ENCODE assay signal across 8 cellular contexts in the genomic region with DNA sequence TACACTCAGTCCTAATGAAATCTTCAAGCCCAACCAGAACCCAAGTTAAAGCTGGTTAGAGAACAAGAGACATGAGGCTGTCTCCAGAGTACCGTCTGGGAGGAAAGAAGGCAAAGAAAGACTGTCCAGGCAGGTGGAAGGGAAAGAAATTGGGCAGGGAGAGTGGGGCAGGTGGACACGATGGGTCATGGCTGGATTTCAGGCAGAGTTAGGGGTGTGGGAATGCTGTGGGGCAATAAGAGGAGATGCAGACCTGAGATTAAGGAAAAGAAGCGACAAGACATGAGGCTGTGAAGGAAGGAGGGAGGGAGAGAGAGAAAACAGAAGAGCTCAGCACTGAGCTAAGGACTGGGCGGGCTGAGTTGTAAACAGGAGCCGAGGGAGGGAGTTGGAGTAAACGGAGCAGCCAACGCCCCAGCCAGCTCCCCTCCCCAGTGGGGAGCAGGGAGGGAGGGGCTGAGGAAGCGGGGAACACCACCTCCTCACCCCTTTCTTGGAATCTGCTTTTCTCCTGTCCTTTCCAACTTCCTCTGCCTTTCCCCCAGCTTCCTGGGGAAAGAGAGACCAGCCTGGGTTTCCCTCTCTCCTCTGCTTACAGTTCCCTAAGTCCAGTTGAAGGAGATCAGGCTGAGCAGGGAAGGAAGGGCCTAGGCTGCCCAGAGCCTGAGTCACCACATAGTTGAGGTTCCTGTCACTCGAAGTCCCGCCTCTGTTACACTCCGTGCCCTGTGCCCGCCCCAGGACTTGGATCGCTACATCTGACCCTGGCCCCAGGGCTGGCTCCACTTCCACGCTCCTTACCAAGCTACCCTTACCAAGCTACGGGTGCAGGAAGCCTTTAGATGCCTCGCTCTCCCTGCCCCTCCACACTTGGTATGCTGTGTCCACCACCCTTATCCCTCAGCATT. TPM values are rescaled to one million over a fixed set of nuclear protein-coding genes. Genes with fewer than 3 reads are reported as not detected.
DNase-seq lines count a peak whose midpoint lies in the region; ATAC-seq, FAIRE-seq and TF ChIP-seq lines count a peak whose summit lies in the region.

No MANE protein-coding gene starts in this region.

- no peaks in the 10 kb centered on the region for H3K9me3 ChIP-seq in CD8-positive, alpha-beta T cell (ENCODE audit: low read length)
- H3K9me3 ChIP-seq in MG63 (no peaks in the 10 kb centered on the region), endothelial cell of umbilical vein (replicated peaks; ENCODE audit: control insufficient read depth, insufficient read depth, low read length) (no peaks in the 10 kb centered on the region), mucosa of rectum (ENCODE audit: control insufficient read depth in 2 of 2, low read length in 2 of 2) (no peaks in the 10 kb centered on the region)

- peaks cover 76% of the 10 kb centered on the region for H3K4me1 ChIP-seq in CD8-positive, alpha-beta T cell (ENCODE audit: insufficient read depth, low read length)
- H3K4me1 ChIP-seq in endothelial cell of umbilical vein (ENCODE audit: control insufficient read depth, extremely low read depth, insufficient read depth, low read length), result peaks cover 73% of the 10 kb centered on the region
- peaks cover 83% of the 10 kb centered on the region in 2 donors for H3K4me1 ChIP-seq in mucosa of rectum (ENCODE audit: control insufficient read depth in 2 of 2, insufficient read depth in 2 of 2, low read length in 2 of 2)

- intact Hi-C loops in CD8-positive, alpha-beta T cell (cut with DNase I, micrococcal nuclease), result loop anchor here in 1 of 2 experiments (10.0 kb wide), 1 partner anchor 1638 kb away; a partner anchor contains a TSS
- intact Hi-C loops in activated CD4-positive, alpha-beta T cell treated with anti-CD3 and anti-CD28 coated beads, Interleukin-2, amount 10 ng/mL, durations not matched to agents 24 days and 14 days (cut with micrococcal nuclease), result loop anchor here (2.0 to 10.0 kb wide), 2 partner anchors 48 to 728 kb away; a partner anchor contains a TSS
- intact Hi-C loops in endothelial cell of umbilical vein (cut with micrococcal nuclease), result loop anchor here (1.0 to 5.0 kb wide), 2 partner anchors 8 to 289 kb away; no protein-coding TSS in a partner anchor

- H3K27me3 Mint-ChIP-seq in CD8-positive, alpha-beta T cell (ENCODE audit: low read depth), result no peaks in the 10 kb centered on the region
- peaks cover 9% of the 10 kb centered on the region for H3K27me3 Mint-ChIP-seq in activated CD4-positive, alpha-beta T cell treated with anti-CD3 and anti-CD28 coated beads, Interleukin-2, amount 10 ng/mL, durations not matched to agents 24 days and 14 days

- FAIRE-seq in endothelial cell of umbilical vein (lab: Jason Lieb, UNC), result peak; percentile 99

- DNase-seq in CD8-positive, alpha-beta T cell, result peak in 6 of 7 experiments; percentile 48 to 76 (median 65)
- DNase-seq in MG63, result peak; percentile 95
- peak; percentile 91 for DNase-seq in activated CD4-positive, alpha-beta T cell treated with anti-CD3 and anti-CD28 coated beads, Interleukin-2, amount 10 ng/mL, durations not matched to agents 24 days and 14 days
- peak; percentile 95 for DNase-seq in endothelial cell of umbilical vein (ENCODE audit: low read depth, low spot score)
- peak; percentile 89 for DNase-seq in ureter (ENCODE audit: low spot score)
- DNase-seq in NCI-H2029 treated with DMSO at 0.1 percent for 48 hours (lab: John Stamatoyannopoulos, UW), result no peak

- dilution Hi-C loops in endothelial cell of umbilical vein (cut with MboI; ENCODE audit: extremely low pct_ligation_motif_present, low sequenced_read_pairs), result no loop called here

- H4K20me1 ChIP-seq in endothelial cell of umbilical vein (replicated peaks; ENCODE audit: control insufficient read depth, extremely low read depth, insufficient read depth, low read length), result no peaks in the 10 kb centered on the region

- TSS peak; percentile 69 for BruUV-seq in endothelial cell of umbilical vein (replicated peaks; lab: Mats Ljungman, UMichigan)

- H3K9ac ChIP-seq in endothelial cell of umbilical vein (replicated peaks; ENCODE audit: extremely low read depth, insufficient read depth, low read length) (peak overlapping the region; percentile 80), mucosa of rectum (ENCODE audit: low read depth in 1 of 2, low read length in 2 of 2) (peak overlapping the region; percentile 82 to 89)

- peak; percentile 14 for ATAC-seq in CD8-positive, alpha-beta T cell
- ATAC-seq in GM18511 (IDR thresholded peaks at IDR 0.05; ENCODE audit: unreplicated experiment), result no peak

- peak overlapping the region; percentile 59 for H3K4me2 ChIP-seq in endothelial cell of umbilical vein (ENCODE audit: insufficient read depth, low read length)

- CTCF ChIA-PET in CD8-positive, alpha-beta T cell (lab: Charles Lee), result interaction anchor here (0.6 to 12.7 kb wide), 7 partner anchors 11 to 161 kb away, joined by 3 to 265 read pairs (median 4); a partner anchor contains a TSS
- CTCF ChIA-PET in endothelial cell of umbilical vein (lab: Charles Lee), result interaction anchor here (0.5 to 15.7 kb wide), 9 partner anchors 10 to 207 kb away, joined by 3 to 376 read pairs (median 5); a partner anchor contains a TSS

- no peaks in the 10 kb centered on the region for H3K27me3 ChIP-seq in CD8-positive, alpha-beta T cell (ENCODE audit: insufficient read depth, low read length)
- H3K27me3 ChIP-seq in MG63 (no peaks in the 10 kb centered on the region), endothelial cell of umbilical vein (ENCODE audit: control insufficient read depth in 2 of 2, insufficient read depth in 2 of 2, low read length in 2 of 2) (no peaks in the 10 kb centered on the region), mucosa of rectum (ENCODE audit: control insufficient read depth in 2 of 2, insufficient read depth in 2 of 2, low read length in 2 of 2) (no peaks in the 10 kb centered on the region)

- peak; percentile 90 for TF ChIP-seq POLR2A in endothelial cell of umbilical vein (IDR thresholded peaks at IDR 0.05; ENCODE audit: low read depth, low read length)

- no peaks in the 10 kb centered on the region for H3K9me1 ChIP-seq in endothelial cell of umbilical vein (replicated peaks; ENCODE audit: control insufficient read depth, extremely low read depth, insufficient read depth, low read length)

- peaks cover 3% of the 10 kb centered on the region for H3K79me2 ChIP-seq in endothelial cell of umbilical vein (ENCODE audit: control insufficient read depth, insufficient read depth, low read length)

- H3K4me3 ChIP-seq in CD8-positive, alpha-beta T cell (ENCODE audit: low read depth, low read length), result peak overlapping the region; percentile 22
- H3K4me3 ChIP-seq in MG63 (peak overlapping the region; percentile 21), endothelial cell of umbilical vein (replicated peaks in 1 of 3; ENCODE audit: insufficient read depth in 1 of 3, low read depth in 1 of 3, low read length in 3 of 3) (peak overlapping the region in 2 of 3 experiments; percentile 4 to 5), mucosa of rectum (ENCODE audit: low read length in 2 of 2) (peak overlapping the region; percentile 49 to 63)

- H3K27ac ChIP-seq in CD8-positive, alpha-beta T cell (ENCODE audit: low read depth, low read length), result peak overlapping the region; percentile 86
- H3K27ac ChIP-seq in endothelial cell of umbilical vein (ENCODE audit: insufficient read depth, low read depth, low read length), result peak overlapping the region; percentile 91
- peak overlapping the region; percentile 96 to 98 for H3K27ac ChIP-seq in mucosa of rectum (ENCODE audit: low read depth in 2 of 2, low read length in 2 of 2)

- TF ChIP-seq CTCF in CD8-positive, alpha-beta T cell (IDR thresholded peaks at IDR 0.05), result no peak
- TF ChIP-seq CTCF in endothelial cell of umbilical vein (IDR thresholded peaks at IDR 0.05; ENCODE audit: extremely low read depth in 1 of 2, insufficient read depth in 1 of 2, low read depth in 1 of 2, low read length in 2 of 2), result no peak

- peak overlapping the region; percentile 17 for H2AFZ ChIP-seq in endothelial cell of umbilical vein (ENCODE audit: low read depth, low read length)

- peaks cover 2% of the 10 kb centered on the region for H3K36me3 Mint-ChIP-seq in CD8-positive, alpha-beta T cell
- H3K36me3 Mint-ChIP-seq in activated CD4-positive, alpha-beta T cell treated with anti-CD3 and anti-CD28 coated beads, Interleukin-2, amount 10 ng/mL, durations not matched to agents 24 days and 14 days (ENCODE audit: low read depth), result peaks cover 20% of the 10 kb centered on the region

- peaks cover 81% of the 10 kb centered on the region for H3K4me1 Mint-ChIP-seq in CD8-positive, alpha-beta T cell (ENCODE audit: low read depth)
- H3K4me1 Mint-ChIP-seq in activated CD4-positive, alpha-beta T cell treated with anti-CD3 and anti-CD28 coated beads, Interleukin-2, amount 10 ng/mL, durations not matched to agents 24 days and 14 days, result peaks cover 78% of the 10 kb centered on the region

- POLR2A ChIA-PET in CD8-positive, alpha-beta T cell (lab: Charles Lee), result interaction anchor here (0.6 to 10.0 kb wide), 11 partner anchors 8 to 302 kb away, joined by 3 to 89 read pairs (median 4); a partner anchor contains a TSS
- POLR2A ChIA-PET in endothelial cell of umbilical vein (lab: Charles Lee), result interaction anchor here (0.8 to 2.3 kb wide), 8 partner anchors 9 to 288 kb away, joined by 3 to 10 read pairs (median 6); a partner anchor contains a TSS

- H3K9me3 Mint-ChIP-seq in CD8-positive, alpha-beta T cell, result no peaks in the 10 kb centered on the region
- no peaks in the 10 kb centered on the region for H3K9me3 Mint-ChIP-seq in activated CD4-positive, alpha-beta T cell treated with anti-CD3 and anti-CD28 coated beads, Interleukin-2, amount 10 ng/mL, durations not matched to agents 24 days and 14 days

- peak overlapping the region; percentile 58 for H3K4me3 Mint-ChIP-seq in CD8-positive, alpha-beta T cell
- peak overlapping the region; percentile 71 for H3K4me3 Mint-ChIP-seq in activated CD4-positive, alpha-beta T cell treated with anti-CD3 and anti-CD28 coated beads, Interleukin-2, amount 10 ng/mL, durations not matched to agents 24 days and 14 days

- H3K27ac Mint-ChIP-seq in CD8-positive, alpha-beta T cell, result peak overlapping the region; percentile 97
- peak overlapping the region; percentile 98 for H3K27ac Mint-ChIP-seq in activated CD4-positive, alpha-beta T cell treated with anti-CD3 and anti-CD28 coated beads, Interleukin-2, amount 10 ng/mL, durations not matched to agents 24 days and 14 days

- H3K36me3 ChIP-seq in CD8-positive, alpha-beta T cell (ENCODE audit: insufficient read depth, low read length), result no peaks in the 10 kb centered on the region
- peaks cover 34% of the 10 kb centered on the region for H3K36me3 ChIP-seq in MG63
- no peaks in the 10 kb centered on the region for H3K36me3 ChIP-seq in endothelial cell of umbilical vein (ENCODE audit: control insufficient read depth in 2 of 2, extremely low read depth in 1 of 2, insufficient read depth in 2 of 2, low read length in 2 of 2)
- no peaks in the 10 kb centered on the region for H3K36me3 ChIP-seq in mucosa of rectum (ENCODE audit: control insufficient read depth in 2 of 2, insufficient read depth in 2 of 2, low read length in 2 of 2)

RNA-seq across cellular contexts. Expression of a gene that starts 6.6 kb away (rescaled TPM):
- 100 to 1,000 TPM; 185 to 188 TPM for total RNA-seq in CD8-positive, alpha-beta T cell
- total RNA-seq in MG63 (2014; rRNA removed; shearing (Covaris generic); ENCODE audit: low replicate concordance), result 110 and 122 TPM in 2 replicates
- total RNA-seq in activated CD4-positive, alpha-beta T cell treated with anti-CD3 and anti-CD28 coated beads, Interleukin-2, amount 10 ng/mL, durations not matched to agents 24 days and 14 days, result 88.8 and 91.5 TPM in 2 replicates
- total RNA-seq in endothelial cell of umbilical vein, result 381 and 436 TPM in 2 replicates
- 25.1 and 35.2 TPM in 2 replicates for polyA plus RNA-seq in endothelial cell of umbilical vein
- 46.3 and 51.8 TPM in 2 replicates for polyA plus RNA-seq in endothelial cell of umbilical vein (2011; cell fraction: cytosol; rRNA removed)
- polyA plus RNA-seq in endothelial cell of umbilical vein (2011; cell fraction: nucleus; rRNA removed), result 322 and 346 TPM in 2 replicates
- polyA plus RNA-seq in endothelial cell of umbilical vein (2012), result 223 and 321 TPM in 2 replicates
- 219 and 258 TPM in 2 replicates for polyA minus RNA-seq in endothelial cell of umbilical vein
- 78.7 TPM for polyA minus RNA-seq in endothelial cell of umbilical vein (2011; cell fraction: cytosol; rRNA and poly(A)+ RNA removed)
- polyA minus RNA-seq in endothelial cell of umbilical vein (2011; cell fraction: nucleus; rRNA and poly(A)+ RNA removed), result 446 and 550 TPM in 2 replicates
- 546 TPM for total RNA-seq in ureter

RNA-seq across cellular contexts. Expression of a gene that starts 20.5 kb away (rescaled TPM):
- total RNA-seq in CD8-positive, alpha-beta T cell, result 1,000 to 10,000 TPM; 2,174 to 2,204 TPM
- 2,571 and 3,577 TPM in 2 replicates for total RNA-seq in MG63 (2014; rRNA removed; shearing (Covaris generic); ENCODE audit: low replicate concordance)
- 1,271 and 1,309 TPM in 2 replicates for total RNA-seq in activated CD4-positive, alpha-beta T cell treated with anti-CD3 and anti-CD28 coated beads, Interleukin-2, amount 10 ng/mL, durations not matched to agents 24 days and 14 days
- 1,341 and 1,345 TPM in 2 replicates for total RNA-seq in endothelial cell of umbilical vein
- 1,723 and 2,133 TPM in 2 replicates for polyA plus RNA-seq in endothelial cell of umbilical vein
- 2,150 and 2,252 TPM in 2 replicates for polyA plus RNA-seq in endothelial cell of umbilical vein (2011; cell fraction: cytosol; rRNA removed)
- polyA plus RNA-seq in endothelial cell of umbilical vein (2011; cell fraction: nucleus; rRNA removed), result 635 and 665 TPM in 2 replicates
- 1,499 and 2,213 TPM in 2 replicates for polyA plus RNA-seq in endothelial cell of umbilical vein (2012)
- polyA minus RNA-seq in endothelial cell of umbilical vein, result 1,683 and 1,722 TPM in 2 replicates
- 1,661 TPM for polyA minus RNA-seq in endothelial cell of umbilical vein (2011; cell fraction: cytosol; rRNA and poly(A)+ RNA removed)
- polyA minus RNA-seq in endothelial cell of umbilical vein (2011; cell fraction: nucleus; rRNA and poly(A)+ RNA removed), result 130 and 133 TPM in 2 replicates
- 1,627 TPM for total RNA-seq in ureter

RNA-seq across cellular contexts. Expression of a gene that starts 38.1 kb away (rescaled TPM):
- 10 to 100 TPM; 15.3 to 17.7 TPM for total RNA-seq in CD8-positive, alpha-beta T cell
- total RNA-seq in MG63 (2014; rRNA removed; shearing (Covaris generic); ENCODE audit: low replicate concordance), result 11.1 and 20.3 TPM in 2 replicates
- 45.3 and 50.9 TPM in 2 replicates for total RNA-seq in activated CD4-positive, alpha-beta T cell treated with anti-CD3 and anti-CD28 coated beads, Interleukin-2, amount 10 ng/mL, durations not matched to agents 24 days and 14 days
- 16.9 and 17.8 TPM in 2 replicates for total RNA-seq in endothelial cell of umbilical vein
- 11.5 and 12.7 TPM in 2 replicates for polyA plus RNA-seq in endothelial cell of umbilical vein
- polyA plus RNA-seq in endothelial cell of umbilical vein (2011; cell fraction: cytosol; rRNA removed), result 7.1 and 9.3 TPM in 2 replicates
- polyA plus RNA-seq in endothelial cell of umbilical vein (2011; cell fraction: nucleus; rRNA removed), result 45.0 and 48.0 TPM in 2 replicates
- 10.6 and 12.9 TPM in 2 replicates for polyA plus RNA-seq in endothelial cell of umbilical vein (2012)
- 8.6 and 9.0 TPM in 2 replicates for polyA minus RNA-seq in endothelial cell of umbilical vein
- 16.0 TPM for polyA minus RNA-seq in endothelial cell of umbilical vein (2011; cell fraction: cytosol; rRNA and poly(A)+ RNA removed)
- 5.2 and 7.6 TPM in 2 replicates for polyA minus RNA-seq in endothelial cell of umbilical vein (2011; cell fraction: nucleus; rRNA and poly(A)+ RNA removed)
- 30.4 TPM for total RNA-seq in ureter

RNA-seq across cellular contexts. Expression of a gene that starts 48.5 kb away (rescaled TPM):
- total RNA-seq in CD8-positive, alpha-beta T cell, result 100 to 1,000 TPM; 148 to 154 TPM
- total RNA-seq in MG63 (2014; rRNA removed; shearing (Covaris generic); ENCODE audit: low replicate concordance), result 84.9 and 117 TPM in 2 replicates
- total RNA-seq in activated CD4-positive, alpha-beta T cell treated with anti-CD3 and anti-CD28 coated beads, Interleukin-2, amount 10 ng/mL, durations not matched to agents 24 days and 14 days, result 219 and 220 TPM in 2 replicates
- total RNA-seq in endothelial cell of umbilical vein (166 and 176 TPM in 2 replicates), ureter (128 TPM)
- polyA plus RNA-seq in endothelial cell of umbilical vein, result 30.2 and 40.4 TPM in 2 replicates
- 30.0 and 32.2 TPM in 2 replicates for polyA plus RNA-seq in endothelial cell of umbilical vein (2011; cell fraction: cytosol; rRNA removed)
- 111 and 132 TPM in 2 replicates for polyA plus RNA-seq in endothelial cell of umbilical vein (2011; cell fraction: nucleus; rRNA removed)
- polyA plus RNA-seq in endothelial cell of umbilical vein (2012), result 108 and 120 TPM in 2 replicates
- polyA minus RNA-seq in endothelial cell of umbilical vein, result 91.6 and 95.5 TPM in 2 replicates
- polyA minus RNA-seq in endothelial cell of umbilical vein (2011; cell fraction: cytosol; rRNA and poly(A)+ RNA removed), result 51.8 TPM
- polyA minus RNA-seq in endothelial cell of umbilical vein (2011; cell fraction: nucleus; rRNA and poly(A)+ RNA removed), result 40.3 and 57.1 TPM in 2 replicates

RNA-seq across cellular contexts. Expression of a gene that starts 59.4 kb away (rescaled TPM):
- 100 to 1,000 TPM; 167 to 189 TPM for total RNA-seq in CD8-positive, alpha-beta T cell
- 18.1 and 20.9 TPM in 2 replicates for total RNA-seq in MG63 (2014; rRNA removed; shearing (Covaris generic); ENCODE audit: low replicate concordance)
- 161 and 166 TPM in 2 replicates for total RNA-seq in activated CD4-positive, alpha-beta T cell treated with anti-CD3 and anti-CD28 coated beads, Interleukin-2, amount 10 ng/mL, durations not matched to agents 24 days and 14 days
- total RNA-seq in endothelial cell of umbilical vein (101 and 110 TPM in 2 replicates), ureter (83.2 TPM)
- polyA plus RNA-seq in endothelial cell of umbilical vein, result 75.7 and 78.3 TPM in 2 replicates
- polyA plus RNA-seq in endothelial cell of umbilical vein (2011; cell fraction: cytosol; rRNA removed), result 27.7 and 29.7 TPM in 2 replicates
- 297 and 324 TPM in 2 replicates for polyA plus RNA-seq in endothelial cell of umbilical vein (2011; cell fraction: nucleus; rRNA removed)
- polyA plus RNA-seq in endothelial cell of umbilical vein (2012), result 60.5 and 84.3 TPM in 2 replicates
- polyA minus RNA-seq in endothelial cell of umbilical vein, result 61.5 and 71.2 TPM in 2 replicates
- 19.6 TPM for polyA minus RNA-seq in endothelial cell of umbilical vein (2011; cell fraction: cytosol; rRNA and poly(A)+ RNA removed)
- 36.6 and 42.9 TPM in 2 replicates for polyA minus RNA-seq in endothelial cell of umbilical vein (2011; cell fraction: nucleus; rRNA and poly(A)+ RNA removed)

Comparison
In these comparisons a context has a peak if more than half of its experiments do, and no peak if none do; other contexts are left out.
1. H3K4me3 ChIP-seq: peak in every context shown above with its lines; median percentile 56 in mucosa of rectum; 22 in CD8-positive, alpha-beta T cell; 21 in MG63; 4 in endothelial cell of umbilical vein.